Comparison of ENCODE assay signal across 13 cellular contexts in genomic region chr20:48776306-48776705, GRCh38. TPM values are rescaled to one million over a fixed set of nuclear protein-coding genes. Genes with fewer than 3 reads are reported as not detected.
DNase-seq lines count a peak whose midpoint lies in the region; ATAC-seq and TF ChIP-seq lines count a peak whose summit lies in the region.
"Had no signal": no experiment of that assay in that cellular context is flagged by ENCODE, and none has a peak within 500 bp of the region (broad histone marks: within the 10 kb centered on the region; RNA-seq: fewer than 3 reads in every experiment).

No MANE protein-coding gene starts in this region.

- ATAC-seq in activated CD4-positive, CD25-positive, alpha-beta regulatory T cell treated with anti-CD3 and anti-CD28 coated beads, Interleukin-2, amount 50 U/mL, for 24 hours = peak; percentile 23 to 32
- ATAC-seq in stimulated activated naive B cell treated with anti-CD40 and anti-IgM and Interleukin-4, amounts not matched to agents 10 μg/mL and 1 μg/mL and 100 μg/mL, for 72 hours (replicated peaks) = no peak

- TF ChIP-seq CTCF in fibroblast of villous mesenchyme (IDR thresholded peaks at IDR 0.05; ENCODE audit: insufficient read depth, low read depth, low read length) (no peak), prostate gland (IDR thresholded peaks at IDR 0.05) (no peak)

- peaks cover 9 to 35% of the 10 kb centered on the region in 2 donors for H3K36me3 Mint-ChIP-seq in stimulated activated naive B cell treated with anti-CD40 and anti-IgM and Interleukin-4, amounts not matched to agents 10 μg/mL and 1 μg/mL and 100 μg/mL, for 72 hours

- TF ChIP-seq POLR2A in prostate gland (IDR thresholded peaks at IDR 0.05) = no peak

- no peaks in the 10 kb centered on the region for H3K27me3 Mint-ChIP-seq in stimulated activated naive B cell treated with anti-CD40 and anti-IgM and Interleukin-4, amounts not matched to agents 10 μg/mL and 1 μg/mL and 100 μg/mL, for 72 hours
- H3K27me3 Mint-ChIP-seq: naive thymus-derived CD4-positive, alpha-beta T cell had no signal

- peaks cover 51 to 60% of the 10 kb centered on the region in 2 donors for H3K4me1 Mint-ChIP-seq in stimulated activated naive B cell treated with anti-CD40 and anti-IgM and Interleukin-4, amounts not matched to agents 10 μg/mL and 1 μg/mL and 100 μg/mL, for 72 hours

- DNase-seq in activated CD4-positive, CD25-positive, alpha-beta regulatory T cell treated with anti-CD3 and anti-CD28 coated beads, Interleukin-2, amount 50 U/mL, for 72 hours = no peak
- DNase-seq in T1000 (lab: John Stamatoyannopoulos, UW) (peak; percentile 37), fibroblast of villous mesenchyme (ENCODE audit: low read depth) (peak; percentile 80), prostate gland (ENCODE audit: low spot score) (no peak), HuH-7.5 (ENCODE audit: low spot score) (no peak)
- no peak for DNase-seq in stimulated activated naive B cell treated with anti-CD40 and anti-IgM and Interleukin-4, amounts not matched to agents 10 μg/mL and 1 μg/mL and 100 μg/mL, for 72 hours
- no peak for DNase-seq in activated CD8-positive, alpha-beta memory T cell treated with anti-CD3 and anti-CD28 coated beads for 24 hours
- DNase-seq: activated CD4-positive, alpha-beta T cell treated with anti-CD3 and anti-CD28 coated beads for 1 hour; heart left ventricle; naive thymus-derived CD4-positive, alpha-beta T cell; stimulated activated CD4-positive, alpha-beta T cell treated with anti-CD3 and anti-CD28 coated beads, Interleukin-2, amount 100 ng/mL, for 48 hours; upper lobe of right lung had no signal

- H3K4me3 Mint-ChIP-seq in stimulated activated naive B cell treated with anti-CD40 and anti-IgM and Interleukin-4, amounts not matched to agents 10 μg/mL and 1 μg/mL and 100 μg/mL, for 72 hours = no peak overlapping the region
- H3K4me3 Mint-ChIP-seq: naive thymus-derived CD4-positive, alpha-beta T cell had no signal

- H3K27ac Mint-ChIP-seq in stimulated activated naive B cell treated with anti-CD40 and anti-IgM and Interleukin-4, amounts not matched to agents 10 μg/mL and 1 μg/mL and 100 μg/mL, for 72 hours = peak overlapping the region; percentile 87

- H3K9me3 Mint-ChIP-seq in stimulated activated naive B cell treated with anti-CD40 and anti-IgM and Interleukin-4, amounts not matched to agents 10 μg/mL and 1 μg/mL and 100 μg/mL, for 72 hours = peaks cover 8 to 9% of the 10 kb centered on the region in 2 donors

- H3K27ac ChIP-seq in prostate gland = no peak overlapping the region
- H3K27ac ChIP-seq: upper lobe of right lung had no signal

- H3K36me3 ChIP-seq in prostate gland = no peaks in the 10 kb centered on the region
- H3K36me3 ChIP-seq: heart left ventricle, upper lobe of right lung had no signal

- no peak overlapping the region for H3K4me3 ChIP-seq in fibroblast of villous mesenchyme (ENCODE audit: low read depth, low read length)
- H3K4me3 ChIP-seq in prostate gland = no peak overlapping the region
- H3K4me3 ChIP-seq: heart left ventricle, upper lobe of right lung had no signal

- intact Hi-C loops in prostate gland (cut with DNase I) = no loop called here

- no peaks in the 10 kb centered on the region for H3K4me1 ChIP-seq in prostate gland (replicated peaks)

- no peaks in the 10 kb centered on the region for H3K9me3 ChIP-seq in prostate gland

- H3K27me3 ChIP-seq in prostate gland (replicated peaks; ENCODE audit: insufficient read depth) = no peaks in the 10 kb centered on the region
- H3K27me3 ChIP-seq: heart left ventricle, upper lobe of right lung had no signal

- 87% methylated on average over 7 of the region's 7 CpGs for WGBS in prostate gland

RNA-seq across cellular contexts. Expression of gene PREX1, which starts 51.5 kb away (rescaled TPM):
- 23.8 and 57.4 TPM in 2 replicates for total RNA-seq in fibroblast of villous mesenchyme
- total RNA-seq in prostate gland = 10 to 100 TPM in 1 of 2 donors, 1 to 10 TPM in 1; 7.4 to 37.9 TPM

Comparison
In these comparisons a context has a peak if more than half of its experiments do, and no peak if none do; other contexts are left out.
1. ATAC-seq: peak in activated CD4-positive, CD25-positive, alpha-beta regulatory T cell treated with anti-CD3 and anti-CD28 coated beads, Interleukin-2, amount 50 U/mL, for 24 hours (2 of 2); none in stimulated activated naive B cell treated with anti-CD40 and anti-IgM and Interleukin-4, amounts not matched to agents 10 μg/mL and 1 μg/mL and 100 μg/mL, for 72 hours (0 of 2).
2. DNase-seq: peak in T1000 (single experiment) and fibroblast of villous mesenchyme (single experiment); none in activated CD4-positive, CD25-positive, alpha-beta regulatory T cell treated with anti-CD3 and anti-CD28 coated beads, Interleukin-2, amount 50 U/mL, for 72 hours (single experiment), stimulated activated naive B cell treated with anti-CD40 and anti-IgM and Interleukin-4, amounts not matched to agents 10 μg/mL and 1 μg/mL and 100 μg/mL, for 72 hours (single experiment), activated CD8-positive, alpha-beta memory T cell treated with anti-CD3 and anti-CD28 coated beads for 24 hours (single experiment), prostate gland (single experiment) and HuH-7.5 (single experiment).